Comparison of ENCODE assay signal across 27 cellular contexts in genomic region chr4:87971866-87972265, GRCh38. TPM values are rescaled to one million over a fixed set of nuclear protein-coding genes. Genes with fewer than 3 reads are reported as not detected.
DNase-seq lines count a peak whose midpoint lies in the region; ATAC-seq and TF ChIP-seq lines count a peak whose summit lies in the region.
"Had no signal": no experiment of that assay in that cellular context is flagged by ENCODE, and none has a peak within 500 bp of the region (broad histone marks: within the 10 kb centered on the region; RNA-seq: fewer than 3 reads in every experiment).

No MANE protein-coding gene starts in this region.

- no peak overlapping the region for H3K14ac ChIP-seq in neuronal stem cell (ENCODE audit: low read length)

- WGBS in neuronal stem cell (ENCODE audit: extremely low coverage in 2 of 2, insufficient read length in 2 of 2, insufficient replicate concordance in 1 of 2), 2 donors, result no CpG with 5 or more reads among the region's 1 CpG
- 50 to 68% methylated on average over 1 of the region's 1 CpG for WGBS in body of pancreas, 2 donors

- H3K4me3 ChIP-seq in Loucy (ENCODE audit: low read length, poor library complexity, severe bottlenecking), result no peak overlapping the region
- H3K4me3 ChIP-seq in PC-9, result no peak overlapping the region
- H3K4me3 ChIP-seq in neuronal stem cell (ENCODE audit: low read length in 2 of 2), result no peak overlapping the region
- H3K4me3 ChIP-seq in body of pancreas, result no peak overlapping the region
- H3K4me3 ChIP-seq in Peyer's patch, result no peak overlapping the region
- H3K4me3 ChIP-seq: SK-N-MC had no signal

- no peak overlapping the region for H3K18ac ChIP-seq in neuronal stem cell (ENCODE audit: low read length)

- H3K4me1 ChIP-seq in Loucy (ENCODE audit: insufficient read depth, low read length, poor library complexity, severe bottlenecking) (peaks cover 24% of the 10 kb centered on the region), PC-9 (replicated peaks; ENCODE audit: insufficient read depth) (peaks cover 30% of the 10 kb centered on the region), neuronal stem cell (ENCODE audit: control insufficient read depth in 2 of 2, insufficient read depth in 1 of 2, low read depth in 1 of 2, low read length in 2 of 2) (peaks cover 0 to 13% of the 10 kb centered on the region in 2 donors), body of pancreas (peaks cover 16% of the 10 kb centered on the region), Peyer's patch (no peaks in the 10 kb centered on the region)
- H3K4me1 ChIP-seq: BE2C had no signal

- no peaks in the 10 kb centered on the region for H3K79me1 ChIP-seq in neuronal stem cell (ENCODE audit: low read depth, low read length)

- CTCF ChIA-PET in PC-9 (lab: Charles Lee), result interaction anchor here (0.6 to 0.7 kb wide), 3 partner anchors 130 to 1117 kb away, joined by 4 to 7 read pairs (median 6); no protein-coding TSS in a partner anchor

- POLR2A ChIA-PET in PC-9 (lab: Charles Lee; ENCODE audit: unreplicated experiment), result no interaction called here

- TF ChIP-seq CTCF in Loucy (conservative IDR thresholded peaks at IDR 0.05; ENCODE audit: low read length) (no peak), PC-9 (conservative IDR thresholded peaks at IDR 0.05) (no peak), body of pancreas (IDR thresholded peaks at IDR 0.05) (no peak), Peyer's patch (IDR thresholded peaks at IDR 0.05) (no peak)

- TF ChIP-seq POLR2A in body of pancreas (IDR thresholded peaks at IDR 0.05) (no peak), Peyer's patch (IDR thresholded peaks at IDR 0.05) (no peak)

- H4K91ac ChIP-seq in neuronal stem cell (ENCODE audit: low read depth, low read length, poor library complexity), result no peak overlapping the region

- H2BK12ac ChIP-seq in neuronal stem cell (ENCODE audit: low read length), result no peak overlapping the region

- no peaks in the 10 kb centered on the region for H3K27me3 ChIP-seq in Loucy (ENCODE audit: insufficient read depth, low read length, poor library complexity, severe bottlenecking)
- H3K27me3 ChIP-seq in PC-9 (ENCODE audit: insufficient read depth, low read depth), result no peaks in the 10 kb centered on the region
- H3K27me3 ChIP-seq in neuronal stem cell (ENCODE audit: control insufficient read depth in 3 of 3, insufficient read depth in 3 of 3, low read depth in 1 of 3, low read length in 3 of 3), result no peaks in the 10 kb centered on the region
- no peaks in the 10 kb centered on the region for H3K27me3 ChIP-seq in body of pancreas
- H3K27me3 ChIP-seq in Peyer's patch, result no peaks in the 10 kb centered on the region

- H2AFZ ChIP-seq in Loucy (ENCODE audit: low read length) (peak overlapping the region; percentile 67), PC-9 (no peak overlapping the region), neuronal stem cell (ENCODE audit: low read length) (peak overlapping the region; percentile 3)

- no peak for ATAC-seq in body of pancreas
- ATAC-seq: Panc1 had no signal

- DNase-seq in NCI-H1092 treated with DMSO at 0.1 percent for 48 hours (lab: John Stamatoyannopoulos, UW), result peak; percentile 6
- no peak for DNase-seq in NCI-H1092 (lab: John Stamatoyannopoulos, UW)
- DNase-seq in PC-9, result no peak
- no peak for DNase-seq in neuronal stem cell (ENCODE audit: low spot score)
- no peak for DNase-seq in NCI-H1694 treated with DMSO at 0.1 percent for 48 hours (lab: John Stamatoyannopoulos, UW)
- DNase-seq in body of pancreas, result no peak
- DNase-seq in Peyer's patch, result no peak
- DNase-seq: ACHN, BE2C, DMS153, DND-41, H9, HFFc6, NCI-H1048, NCI-H1436, NCI-H187 treated with DMSO at 0.1 percent for 48 hours, NCI-H524, NCI-H748 treated with DMSO at 0.1 percent for 48 hours, SIG-M5 had no signal

- H2BK120ac ChIP-seq in neuronal stem cell (ENCODE audit: low read depth, low read length), result no peak overlapping the region

- H3F3A ChIP-seq in Loucy (ENCODE audit: low read depth), result 0 out of 2 replicates have a peak, but pooled peaks cover 2% of the 10 kb centered on the region
- H3F3A ChIP-seq in PC-9 (ENCODE audit: insufficient read depth, low read depth), result peaks cover 11% of the 10 kb centered on the region; the same call in 1 of the 2 replicates

- H3K9ac ChIP-seq in Loucy (ENCODE audit: low read depth, low read length, poor library complexity, severe bottlenecking) (no peak overlapping the region), neuronal stem cell (ENCODE audit: low read depth, low read length, poor library complexity) (no peak overlapping the region)
- H3K9ac ChIP-seq: KMS-11 had no signal

- H3K27ac ChIP-seq in PC-9, result peak overlapping the region; percentile 91; the same call in 1 of the 2 replicates
- H3K27ac ChIP-seq in neuronal stem cell (replicated peaks; ENCODE audit: low read length), result no peak overlapping the region
- no peak overlapping the region for H3K27ac ChIP-seq in body of pancreas
- H3K27ac ChIP-seq in Peyer's patch, result no peak overlapping the region
- H3K27ac ChIP-seq: 22Rv1, HL-60, KMS-11, SK-N-MC had no signal

- H2BK5ac ChIP-seq in neuronal stem cell (ENCODE audit: low read length), result no peak overlapping the region

- H4K20me1 ChIP-seq in Loucy (ENCODE audit: insufficient read depth, low read length, poor library complexity, severe bottlenecking) (no peaks in the 10 kb centered on the region), PC-9 (ENCODE audit: insufficient read depth) (no peaks in the 10 kb centered on the region)

- no peak overlapping the region for H2BK15ac ChIP-seq in neuronal stem cell (ENCODE audit: low read length)

- no peak overlapping the region for H3K23ac ChIP-seq in neuronal stem cell (ENCODE audit: low read depth, low read length, poor library complexity)

- peak overlapping the region; percentile 28 for H3K4me2 ChIP-seq in Loucy (ENCODE audit: low read depth, low read length, poor library complexity, severe bottlenecking)
- H3K4me2 ChIP-seq in PC-9, result no peak overlapping the region
- H3K4me2 ChIP-seq in neuronal stem cell (ENCODE audit: insufficient read depth, low read length, poor library complexity, severe bottlenecking), result no peak overlapping the region
- H3K4me2 ChIP-seq: KMS-11 had no signal

- no peak overlapping the region for H2AK5ac ChIP-seq in neuronal stem cell (ENCODE audit: low read depth, low read length)

- no peaks in the 10 kb centered on the region for H3K9me3 ChIP-seq in Loucy (ENCODE audit: insufficient read depth, low read depth, low read length)
- H3K9me3 ChIP-seq in PC-9 (ENCODE audit: insufficient read depth, low read depth), result no peaks in the 10 kb centered on the region
- H3K9me3 ChIP-seq in neuronal stem cell (replicated peaks in 1 of 2; ENCODE audit: control insufficient read depth in 2 of 2, insufficient read depth in 1 of 2, low read depth in 1 of 2, low read length in 2 of 2), result no peaks in the 10 kb centered on the region
- H3K9me3 ChIP-seq in body of pancreas, result no peaks in the 10 kb centered on the region
- no peaks in the 10 kb centered on the region for H3K9me3 ChIP-seq in Peyer's patch
- H3K9me3 ChIP-seq: BE2C had no signal

- no TSS peak for BruUV-seq in PC-9 (replicated peaks; lab: Mats Ljungman, UMichigan)

- intact Hi-C loops in PC-9 (cut with micrococcal nuclease; ENCODE audit: unreplicated experiment), result no loop called here
- intact Hi-C loops in body of pancreas (cut with DNase I), result no loop called here

- no peak overlapping the region for H3K4ac ChIP-seq in neuronal stem cell (ENCODE audit: low read length)

- H3K79me2 ChIP-seq in Loucy (ENCODE audit: insufficient read depth, low read length) (no peaks in the 10 kb centered on the region), PC-9 (ENCODE audit: low read depth) (peaks cover 14% of the 10 kb centered on the region)

- H4K8ac ChIP-seq in neuronal stem cell (ENCODE audit: low read depth, low read length), result no peak overlapping the region

- H3K36me3 ChIP-seq in Loucy (ENCODE audit: insufficient read depth, low read length) (no peaks in the 10 kb centered on the region), PC-9 (ENCODE audit: low read depth) (no peaks in the 10 kb centered on the region), neuronal stem cell (replicated peaks in 1 of 2; ENCODE audit: control insufficient read depth in 2 of 2, insufficient read depth in 2 of 2, low read length in 2 of 2) (no peaks in the 10 kb centered on the region), body of pancreas (replicated peaks in 1 of 2; ENCODE audit: insufficient read depth in 1 of 2, low read depth in 2 of 2) (no peaks in the 10 kb centered on the region), Peyer's patch (no peaks in the 10 kb centered on the region)
- H3K36me3 ChIP-seq: BE2C had no signal

- H3K9me2 ChIP-seq in Loucy (replicated peaks; ENCODE audit: low read depth, low read length) (no peaks in the 10 kb centered on the region), PC-9 (ENCODE audit: insufficient read depth) (no peaks in the 10 kb centered on the region)

RNA-seq across cellular contexts. Expression of gene SPP1, which starts 3.6 kb away (rescaled TPM):
- 212 and 249 TPM in 2 replicates for total RNA-seq in PC-9 (2021)
- 1.2 TPM for polyA plus RNA-seq in neuronal stem cell (2013, experiment 1 of 2)
- polyA plus RNA-seq in neuronal stem cell (2013, experiment 2 of 2), result 1.6 TPM
- total RNA-seq in body of pancreas, result 100 to 1,000 TPM in 1 of 2 donors, 10 to 100 TPM in 1; 62.8 to 154 TPM
- total RNA-seq in Peyer's patch, result 10 to 100 TPM in 2 of 4 donors, 1 to 10 TPM in 1, not detected in 1; 4.3 to 31.2 (median 19.3) TPM
- polyA plus RNA-seq: CD14-positive monocyte, IgD-negative memory B cell had no signal

RNA-seq across cellular contexts. Expression of gene PKD2, which starts 35.6 kb away (rescaled TPM):
- total RNA-seq in PC-9 (2021), result 10.2 and 16.3 TPM in 2 replicates
- 10.3 TPM for polyA plus RNA-seq in neuronal stem cell (2013, experiment 1 of 2)
- polyA plus RNA-seq in neuronal stem cell (2013, experiment 2 of 2), result 11.0 TPM
- total RNA-seq in body of pancreas, result 10 to 100 TPM; 29.8 to 33.6 TPM
- total RNA-seq in Peyer's patch, result 100 to 1,000 TPM in 1 of 4 donors, 10 to 100 TPM in 2, 1 to 10 TPM in 1; 9.8 to 238 (median 23.4) TPM
